In the genomic region with DNA sequence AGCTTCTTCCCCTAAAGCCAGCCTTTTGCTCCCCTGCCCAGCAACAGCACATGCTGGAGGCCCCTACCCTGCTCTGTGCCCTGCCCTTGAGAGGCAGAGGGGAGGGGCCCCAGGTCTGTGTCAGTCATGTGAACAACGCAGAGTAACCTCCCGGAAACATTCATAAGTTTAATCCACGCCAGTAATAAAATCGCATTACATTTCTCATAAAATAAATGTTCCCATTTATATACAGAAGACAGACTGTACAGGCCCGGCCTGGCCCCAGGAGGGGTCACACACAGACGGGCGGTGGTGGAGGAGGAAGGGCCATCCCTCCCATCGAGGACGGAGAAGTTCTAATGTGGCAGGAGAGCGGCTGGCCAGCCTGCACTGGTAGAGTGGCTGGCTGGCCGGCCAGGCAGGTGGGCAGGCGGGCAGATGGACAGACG, we compare ENCODE assay signal across 30 cellular contexts. TPM values are rescaled to one million over a fixed set of nuclear protein-coding genes. Genes with fewer than 3 reads are reported as not detected.
"Had no signal": no experiment of that assay in that cellular context is flagged by ENCODE, and none has a peak within 500 bp of the region (broad histone marks: within the 10 kb centered on the region; RNA-seq: fewer than 3 reads in every experiment).

No MANE protein-coding gene starts in this region.

- H3K27me3 ChIP-seq: neural progenitor cell, ovary, sigmoid colon, vagina had no signal

- FAIRE-seq: endometrium, islet of Langerhans had no signal

- H3K4me2 ChIP-seq: neural progenitor cell had no signal

- H2AFZ ChIP-seq: neural progenitor cell had no signal

- H3K4me1 ChIP-seq: psoas muscle had no signal

- H3K4me3 ChIP-seq: esophagus squamous epithelium, heart right ventricle, left ventricle myocardium inferior, lung, neural progenitor cell, ovary, psoas muscle, sigmoid colon, thoracic aorta, tibial nerve, vagina had no signal

- H3K9me3 ChIP-seq: esophagus squamous epithelium, heart right ventricle, left ventricle myocardium inferior, ovary, psoas muscle, sigmoid colon, thoracic aorta, tibial nerve, vagina had no signal

- H3K36me3 ChIP-seq: esophagus squamous epithelium, heart right ventricle, left ventricle myocardium inferior, neural progenitor cell, ovary, sigmoid colon, thoracic aorta, tibial nerve, vagina had no signal

- ATAC-seq: effector memory CD8-positive, alpha-beta T cell; heart right ventricle; left cardiac atrium; naive thymus-derived CD4-positive, alpha-beta T cell; psoas muscle; right cardiac atrium had no signal

- DNase-seq: cortex of kidney; effector memory CD8-positive, alpha-beta T cell; erythroblast; esophagus squamous epithelium; glutamatergic neuron; heart right ventricle; hippocampal formation; left cardiac atrium; left ventricle myocardium inferior; mesenchymal stem cell; naive thymus-derived CD4-positive, alpha-beta T cell; nucleus accumbens; ovary; psoas muscle; right cardiac atrium; sigmoid colon; stimulated activated CD4-positive, alpha-beta T cell treated with anti-CD3 and anti-CD28 coated beads, Interleukin-15, amount 100 ng/mL, for 24 hours; stimulated activated CD4-positive, alpha-beta T cell treated with anti-CD3 and anti-CD28 coated beads, Interleukin-2, amount 100 ng/mL, for 48 hours; stimulated activated naive B cell treated with anti-CD40 and anti-IgM and Interleukin-4, amounts not matched to agents 10 μg/mL and 1 μg/mL and 100 μg/mL, for 72 hours had no signal

- H3K27ac ChIP-seq: esophagus squamous epithelium, heart right ventricle, left ventricle myocardium inferior, neural progenitor cell, ovary, psoas muscle, sigmoid colon, thoracic aorta, tibial nerve, vagina had no signal

RNA-seq across cellular contexts. Expression of gene LMO1, which starts 39.5 kb away (rescaled TPM):
- total RNA-seq: dermis microvascular lymphatic vessel endothelial cell; esophagus squamous epithelium; mucosa of gallbladder; naive thymus-derived CD4-positive, alpha-beta T cell; skeletal muscle tissue; thoracic aorta; tibial nerve; ureter; vagina had no signal
- polyA plus RNA-seq: lung; naive thymus-derived CD4-positive, alpha-beta T cell had no signal

RNA-seq across cellular contexts. Expression of gene RIC3, which starts 55.4 kb away (rescaled TPM):
- total RNA-seq: dermis microvascular lymphatic vessel endothelial cell had no signal
